Comparison of ENCODE assay signal across 8 cellular contexts in genomic region chr7:127819975-127820778, GRCh38.
DNase-seq lines count a peak whose midpoint lies in the region; ATAC-seq and TF ChIP-seq lines count a peak whose summit lies in the region.

No MANE protein-coding gene starts in this region.

- no peak for TF ChIP-seq POLR2A in body of pancreas (IDR thresholded peaks at IDR 0.05)

- peaks cover 22% of the 10 kb centered on the region in 2 experiments for H3K4me1 ChIP-seq in neutrophil (ENCODE audit: control insufficient read depth in 1 of 2, insufficient read depth in 1 of 2, low read depth in 1 of 2, low read length in 1 of 2)
- peaks cover 45% of the 10 kb centered on the region for H3K4me1 ChIP-seq in body of pancreas

- H3K27ac ChIP-seq in angular gyrus (ENCODE audit: low read depth, low read length) = peak overlapping the region; percentile 42
- peak overlapping the region; percentile 71 for H3K27ac ChIP-seq in neutrophil
- H3K27ac ChIP-seq in body of pancreas = no peak overlapping the region

- H3K27me3 ChIP-seq in neutrophil = no peaks in the 10 kb centered on the region
- no peaks in the 10 kb centered on the region for H3K27me3 ChIP-seq in body of pancreas

- H3K36me3 ChIP-seq in neutrophil (no peaks in the 10 kb centered on the region), body of pancreas (replicated peaks in 1 of 2; ENCODE audit: insufficient read depth in 1 of 2, low read depth in 2 of 2) (no peaks in the 10 kb centered on the region)

- intact Hi-C loops in body of pancreas (cut with DNase I) = no loop called here

- peak overlapping the region; percentile 40 to 54 for H3K4me3 ChIP-seq in neutrophil (ENCODE audit: low read depth in 1 of 2, low read length in 1 of 2)
- H3K4me3 ChIP-seq in body of pancreas = no peak overlapping the region

- DNase-seq in GM10266 (ENCODE audit: extremely low spot score) = peak; percentile 26
- DNase-seq in HT1080 (ENCODE audit: low read depth) = peak; percentile 74
- DNase-seq in H4 (ENCODE audit: low spot score) = no peak
- no peak for DNase-seq in T1000 (lab: John Stamatoyannopoulos, UW)
- DNase-seq in body of pancreas = no peak

- WGBS in body of pancreas, 2 donors = 75 to 80% methylated on average over 4 of the region's 4 CpGs

- no peak for TF ChIP-seq CTCF in GM10266 (IDR thresholded peaks at IDR 0.05; ENCODE audit: control insufficient read depth, insufficient read depth, low read depth, missing control alignments)
- no peak for TF ChIP-seq CTCF in neutrophil (IDR thresholded peaks at IDR 0.05)
- TF ChIP-seq CTCF in body of pancreas (IDR thresholded peaks at IDR 0.05) = no peak

- H3K9me3 ChIP-seq in neutrophil (no peaks in the 10 kb centered on the region), body of pancreas (no peaks in the 10 kb centered on the region)

- no peak for ATAC-seq in HG02798 (IDR thresholded peaks at IDR 0.05; ENCODE audit: poor library complexity, unreplicated experiment)
- ATAC-seq in body of pancreas = no peak

Comparison
In these comparisons a context has a peak if more than half of its experiments do, and no peak if none do; other contexts are left out.
1. DNase-seq: peak in GM10266 (single experiment) and HT1080 (single experiment); none in H4 (single experiment), T1000 (single experiment) and body of pancreas (0 of 4).
2. H3K27ac ChIP-seq: peak in angular gyrus (single experiment) and neutrophil (single experiment); none in body of pancreas (0 of 4).
3. H3K4me3 ChIP-seq: peak in neutrophil (2 of 2); none in body of pancreas (0 of 2).